In genomic region chr18:55031979-55032378, GRCh38 we compare ENCODE assay signal across 28 cellular contexts.
A peak's percentile ranks its signal among the peaks of the same experiment; 100 is the strongest.
DNase-seq lines count a peak whose midpoint lies in the region; ATAC-seq, FAIRE-seq and TF ChIP-seq lines count a peak whose summit lies in the region.
"Had no signal": no experiment of that assay in that cellular context is flagged by ENCODE, and none has a peak within 500 bp of the region (broad histone marks: within the 10 kb centered on the region; RNA-seq: fewer than 3 reads in every experiment).

No MANE protein-coding gene starts in this region.

- H3K27me3 Mint-ChIP-seq in WTC11 (ENCODE audit: low read depth) (no peaks in the 10 kb centered on the region; the same call in 1 of the 2 replicates), type B pancreatic cell (peaks cover 7% of the 10 kb centered on the region)

- no peak overlapping the region for H2AFZ ChIP-seq in HepG2 (ENCODE audit: low read length)

- H3K4me2 ChIP-seq in HepG2 (ENCODE audit: low read depth, low read length) = no peak overlapping the region

- H3K4me3 Mint-ChIP-seq in WTC11 (no peak overlapping the region), type B pancreatic cell (no peak overlapping the region)
- H3K4me3 Mint-ChIP-seq: activated CD4-positive, alpha-beta T cell treated with anti-CD3 and anti-CD28 coated beads, Interleukin-2, amount 10 ng/mL, durations not matched to agents 7 days and 5 days; activated CD8-positive, alpha-beta memory T cell treated with anti-CD3 and anti-CD28 coated beads, Interleukin-2, amount 10 ng/mL, durations not matched to agents 7 days and 5 days; stimulated activated naive B cell treated with anti-CD40 and anti-IgM and Interleukin-4, amounts not matched to agents 10 μg/mL and 1 μg/mL and 100 μg/mL, for 72 hours had no signal

- H4K20me1 ChIP-seq in HepG2 (ENCODE audit: insufficient read depth, low read length) = no peaks in the 10 kb centered on the region

- 19% methylated on average over 5 of the region's 5 CpGs for WGBS in HepG2 (ENCODE audit: low lambda C conversion rate)

- CTCF ChIA-PET in WTC11 (lab: Charles Lee) = interaction anchor here (1.1 kb wide), 1 partner anchor 18 kb away, joined by 3 read pairs; no protein-coding TSS in a partner anchor
- CTCF ChIA-PET in HepG2 (lab: Yijun Ruan, JAX; ENCODE audit: low intra/inter-chr PET ratio, low total read pairs) = no interaction called here

- no peak for TF ChIP-seq POLR2A in GM18505 (IDR thresholded peaks at IDR 0.05; ENCODE audit: borderline replicate concordance, extremely low read depth, insufficient read depth, insufficient read length)
- no peak for TF ChIP-seq POLR2A in HepG2 (IDR thresholded peaks at IDR 0.05; ENCODE audit: insufficient read depth in 1 of 2, low read depth in 2 of 2, low read length in 2 of 2)

- H3K27ac Mint-ChIP-seq in WTC11 (0 out of 2 replicates have a peak overlapping the region, but pooled peaks have one; percentile 9), type B pancreatic cell (peak overlapping the region; percentile 40)
- H3K27ac Mint-ChIP-seq: activated CD4-positive, alpha-beta T cell treated with anti-CD3 and anti-CD28 coated beads, Interleukin-2, amount 10 ng/mL, durations not matched to agents 7 days and 5 days; activated CD8-positive, alpha-beta memory T cell treated with anti-CD3 and anti-CD28 coated beads, Interleukin-2, amount 10 ng/mL, durations not matched to agents 7 days and 5 days; stimulated activated naive B cell treated with anti-CD40 and anti-IgM and Interleukin-4, amounts not matched to agents 10 μg/mL and 1 μg/mL and 100 μg/mL, for 72 hours had no signal

- no peak overlapping the region for H3K4me3 ChIP-seq in left lung
- no peak overlapping the region for H3K4me3 ChIP-seq in HepG2 (replicated peaks in 1 of 3; ENCODE audit: insufficient read depth in 1 of 3, low read depth in 2 of 3, low read length in 3 of 3)
- H3K4me3 ChIP-seq: adrenal gland, Peyer's patch, right lobe of liver, suprapubic skin, uterus had no signal

- TF ChIP-seq EP300 in HepG2 (IDR thresholded peaks at IDR 0.05; ENCODE audit: low read depth in 2 of 2, low read length in 2 of 2) (no peak), HepG2 (CRISPR knock-in tag; IDR thresholded peaks at IDR 0.05; ENCODE audit: borderline replicate concordance) (no peak)

- no peak for TF ChIP-seq CTCF in WTC11 (IDR thresholded peaks at IDR 0.05)
- TF ChIP-seq CTCF in left lung (IDR thresholded peaks at IDR 0.05) = no peak
- TF ChIP-seq CTCF in type B pancreatic cell (conservative IDR thresholded peaks at IDR 0.05) = no peak
- no peak for TF ChIP-seq CTCF in HepG2 (CRISPR knock-in tag; IDR thresholded peaks at IDR 0.05)

- H3K4me1 Mint-ChIP-seq in WTC11 = peaks cover 12% of the 10 kb centered on the region
- H3K4me1 Mint-ChIP-seq in type B pancreatic cell (ENCODE audit: unreplicated experiment) = no peaks in the 10 kb centered on the region
- H3K4me1 Mint-ChIP-seq: activated CD4-positive, alpha-beta T cell treated with anti-CD3 and anti-CD28 coated beads, Interleukin-2, amount 10 ng/mL, durations not matched to agents 7 days and 5 days; activated CD8-positive, alpha-beta memory T cell treated with anti-CD3 and anti-CD28 coated beads, Interleukin-2, amount 10 ng/mL, durations not matched to agents 7 days and 5 days had no signal

- peak; percentile 70 for ATAC-seq in HG02973 (IDR thresholded peaks at IDR 0.05; ENCODE audit: unreplicated experiment)
- ATAC-seq in WTC11 = no peak
- ATAC-seq in left lung = peak; percentile 96
- no peak for ATAC-seq in GM18505 (IDR thresholded peaks at IDR 0.05; ENCODE audit: unreplicated experiment)
- no peak for ATAC-seq in HepG2
- ATAC-seq: activated CD8-positive, alpha-beta memory T cell treated with anti-CD3 and anti-CD28 coated beads, Interleukin-2, amount 10 ng/mL, durations not matched to agents 7 days and 5 days; right lobe of liver had no signal

- H3K9me3 ChIP-seq in left lung (no peaks in the 10 kb centered on the region), HepG2 (ENCODE audit: low read length) (no peaks in the 10 kb centered on the region)
- H3K9me3 ChIP-seq: adrenal gland, Caco-2, Peyer's patch, right lobe of liver, suprapubic skin, uterus had no signal

- H3K36me3 ChIP-seq in left lung = no peaks in the 10 kb centered on the region
- no peaks in the 10 kb centered on the region for H3K36me3 ChIP-seq in HepG2 (replicated peaks in 1 of 2; ENCODE audit: control insufficient read depth in 1 of 2, insufficient read depth in 2 of 2, low read length in 2 of 2)
- H3K36me3 ChIP-seq: adrenal gland, Peyer's patch, right lobe of liver, suprapubic skin, uterus had no signal

- H3K79me2 ChIP-seq in HepG2 (ENCODE audit: insufficient read depth, low read length) = no peaks in the 10 kb centered on the region

- no peaks in the 10 kb centered on the region for H3K27me3 ChIP-seq in left lung
- no peaks in the 10 kb centered on the region for H3K27me3 ChIP-seq in HepG2 (ENCODE audit: control insufficient read depth in 1 of 2, insufficient read depth in 2 of 2, low read length in 2 of 2)
- H3K27me3 ChIP-seq: adrenal gland, Peyer's patch, right lobe of liver, uterus had no signal

- no TSS peak for BruUV-seq in HepG2 (replicated peaks; lab: Mats Ljungman, UMichigan)

- no peak for FAIRE-seq in HepG2 (lab: Jason Lieb, UNC)
- FAIRE-seq: keratinocyte had no signal

- DNase-seq in WTC11 (ENCODE audit: low spot score) (no peak), left lung (no peak), type B pancreatic cell (ENCODE audit: extremely low spot score, unreplicated experiment) (no peak), HepG2 (ENCODE audit: low spot score) (no peak)
- no peak for DNase-seq in NK-92 treated with Interleukin-12 subunit alpha and Interleukin-12 subunit beta, amount 100 ng/mL, for 24 hours (lab: John Stamatoyannopoulos, UW)
- DNase-seq: activated CD4-positive, alpha-beta T cell treated with anti-CD3 and anti-CD28 coated beads, Interleukin-2, amount 10 ng/mL, durations not matched to agents 7 days and 5 days; activated CD8-positive, alpha-beta memory T cell treated with anti-CD3 and anti-CD28 coated beads, Interleukin-2, amount 10 ng/mL, durations not matched to agents 7 days and 5 days; activated naive CD4-positive, alpha-beta T cell treated with Interleukin-2 at 50 U/mL for 16 hours; adrenal gland; Caco-2; DND-41; effector CD4-positive, alpha-beta T cell; glutamatergic neuron; GOT3; KBM-7; NCI-H1436; Peyer's patch; right lobe of liver; SIG-M5; stimulated activated CD4-positive, alpha-beta T cell treated with anti-CD3 and anti-CD28 coated beads, Interleukin-4, amount 100 ng/mL, for 4 hours; stimulated activated naive B cell treated with anti-CD40 and anti-IgM and Interleukin-4, amounts not matched to agents 10 μg/mL and 1 μg/mL and 100 μg/mL, for 72 hours; T-helper 9 cell; uterus had no signal

- no peaks in the 10 kb centered on the region for H3K4me1 ChIP-seq in left lung
- H3K4me1 ChIP-seq in HepG2 (ENCODE audit: insufficient read depth, low read length) = no peaks in the 10 kb centered on the region
- H3K4me1 ChIP-seq: adrenal gland, Caco-2, Peyer's patch, right lobe of liver, suprapubic skin, uterus had no signal

- H3K9me3 Mint-ChIP-seq in WTC11 (no peaks in the 10 kb centered on the region), type B pancreatic cell (no peaks in the 10 kb centered on the region)
- H3K9me3 Mint-ChIP-seq: activated CD4-positive, alpha-beta T cell treated with anti-CD3 and anti-CD28 coated beads, Interleukin-2, amount 10 ng/mL, durations not matched to agents 7 days and 5 days had no signal

- H3K36me3 Mint-ChIP-seq in WTC11 = no peaks in the 10 kb centered on the region
- H3K36me3 Mint-ChIP-seq in type B pancreatic cell = no peaks in the 10 kb centered on the region
- H3K36me3 Mint-ChIP-seq: activated CD8-positive, alpha-beta memory T cell treated with anti-CD3 and anti-CD28 coated beads, Interleukin-2, amount 10 ng/mL, durations not matched to agents 7 days and 5 days had no signal

- in situ Hi-C loops in HepG2 (cut with HindIII; ENCODE audit: extremely low pct_ligation_motif_present, low pct_unique_long_range_greater_than_20kb) = no loop called here

- no peak overlapping the region for H3K27ac ChIP-seq in left lung
- no peak overlapping the region for H3K27ac ChIP-seq in HepG2 (ENCODE audit: extremely low read length, insufficient read depth, low read length)
- H3K27ac ChIP-seq: adrenal gland, C4-2B, Peyer's patch, right lobe of liver, suprapubic skin, uterus had no signal

- H3K9ac ChIP-seq in HepG2 (ENCODE audit: insufficient read depth, low read depth, low read length) = no peak overlapping the region

- POLR2A ChIA-PET in WTC11 (lab: Charles Lee) = no interaction called here
- POLR2A ChIA-PET in HepG2 (lab: Yijun Ruan, JAX) = no interaction called here

- no peak for TF ChIP-seq RAD21 in HepG2 (CRISPR knock-in tag; IDR thresholded peaks at IDR 0.05)

- intact Hi-C loops in left lung (cut with DNase I) = no loop called here
- intact Hi-C loops in HepG2 (cut with micrococcal nuclease; ENCODE audit: unreplicated experiment) = no loop called here

TF ChIP-seq in WTC11, 78 proteins besides CTCF, POLR2A, EP300 and RAD21 (continues in another document):
- TF ChIP-seq TEAD1 (CRISPR knock-in tag; IDR thresholded peaks at IDR 0.05) = no peak
- TF ChIP-seq, protein P1, sequence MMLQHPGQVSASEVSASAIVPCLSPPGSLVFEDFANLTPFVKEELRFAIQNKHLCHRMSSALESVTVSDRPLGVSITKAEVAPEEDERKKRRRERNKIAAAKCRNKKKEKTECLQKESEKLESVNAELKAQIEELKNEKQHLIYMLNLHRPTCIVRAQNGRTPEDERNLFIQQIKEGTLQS (CRISPR knock-in tag; conservative IDR thresholded peaks at IDR 0.05) = no peak
- no peak for TF ChIP-seq ZNF232 (CRISPR knock-in tag; IDR thresholded peaks at IDR 0.05)
- no peak for TF ChIP-seq SP1 (CRISPR knock-in tag; conservative IDR thresholded peaks at IDR 0.05)

TF ChIP-seq in HepG2, 621 proteins besides CTCF, POLR2A, EP300 and RAD21 (continues in another document):
- no peak for TF ChIP-seq ATF7-NPFF (CRISPR knock-in tag; IDR thresholded peaks at IDR 0.05; ENCODE audit: low read depth)
- TF ChIP-seq FOSL1 (CRISPR knock-in tag; IDR thresholded peaks at IDR 0.05; ENCODE audit: borderline replicate concordance) = no peak
- TF ChIP-seq SMYD3 (CRISPR knock-in tag; IDR thresholded peaks at IDR 0.05) = no peak
- TF ChIP-seq ZNF101 (CRISPR knock-in tag; IDR thresholded peaks at IDR 0.05; ENCODE audit: borderline replicate concordance, low read depth) = no peak
- TF ChIP-seq MTA1 (CRISPR knock-in tag; IDR thresholded peaks at IDR 0.05; ENCODE audit: borderline replicate concordance) = no peak
- TF ChIP-seq ZNF576 (CRISPR knock-in tag; IDR thresholded peaks at IDR 0.05) = no peak
- TF ChIP-seq, protein P2, sequence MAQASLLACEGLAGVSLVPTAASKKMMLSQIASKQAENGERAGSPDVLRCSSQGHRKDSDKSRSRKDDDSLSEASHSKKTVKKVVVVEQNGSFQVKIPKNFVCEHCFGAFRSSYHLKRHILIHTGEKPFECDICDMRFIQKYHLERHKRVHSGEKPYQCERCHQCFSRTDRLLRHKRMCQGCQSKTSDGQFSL (CRISPR knock-in tag; IDR thresholded peaks at IDR 0.05) = no peak
- TF ChIP-seq MYC (CRISPR knock-in tag; IDR thresholded peaks at IDR 0.05; ENCODE audit: borderline replicate concordance) = no peak
- TF ChIP-seq RFXANK (CRISPR knock-in tag; IDR thresholded peaks at IDR 0.05) = no peak

Comparison
In these comparisons a context has a peak if more than half of its experiments do, and no peak if none do; other contexts are left out.
1. ATAC-seq: peak in HG02973 (single experiment) and left lung (single experiment); none in WTC11 (single experiment), GM18505 (single experiment) and HepG2 (single experiment).